ENCODE assay signal across 8 cellular contexts in the genomic region with DNA sequence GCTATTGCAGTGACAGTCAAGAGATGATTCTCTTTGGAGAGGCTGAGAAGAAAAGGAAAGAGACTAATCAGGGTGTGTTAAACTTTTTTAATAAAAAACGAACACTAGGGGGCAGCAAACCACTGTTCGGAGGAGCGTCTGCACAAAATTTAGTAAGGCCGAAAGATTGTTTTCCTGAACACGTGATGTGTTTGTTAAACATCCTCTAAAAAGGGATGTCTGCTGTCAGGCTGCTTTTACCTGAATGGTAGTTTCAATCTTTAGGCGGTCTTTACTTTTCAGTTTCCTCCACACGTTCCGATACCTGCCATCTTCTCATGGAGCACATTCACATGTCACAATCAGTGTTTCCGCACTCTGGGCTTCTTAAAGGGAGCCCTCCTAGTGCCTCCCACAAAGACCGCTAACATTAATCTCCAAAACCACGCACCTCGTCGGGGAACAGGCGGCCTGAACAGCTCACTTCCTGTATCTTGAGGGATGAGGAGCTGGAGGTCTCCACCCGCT.
DNase-seq lines count a peak whose midpoint lies in the region; ATAC-seq lines count a peak whose summit lies in the region.

No MANE protein-coding gene starts in this region.

- H3K27ac ChIP-seq in epithelial cell of prostate = no peak overlapping the region

- peak; percentile 48 for ATAC-seq in HG02938 (IDR thresholded peaks at IDR 0.05; ENCODE audit: unreplicated experiment)

- DNase-seq in ELF-1 (ENCODE audit: low read depth, low spot score) (peak; percentile 83), NCI-H748 treated with DMSO at 0.1 percent for 48 hours (lab: John Stamatoyannopoulos, UW) (peak; percentile 78), epithelial cell of prostate (ENCODE audit: low read depth, low spot score) (peak; percentile 26), myocyte (ENCODE audit: low read depth) (peak; percentile 84), superior temporal gyrus (ENCODE audit: extremely low spot score) (peak; percentile 85), UCSD-AML1 (lab: John Stamatoyannopoulos, UW; ENCODE audit: unreplicated experiment) (no peak)
- DNase-seq in activated CD8-positive, alpha-beta memory T cell treated with anti-CD3 and anti-CD28 coated beads for 48 hours (ENCODE audit: low read depth in 2 of 3, low spot score in 2 of 3) = peak in 2 of 3 experiments; percentile 9 to 25
